Comparison of ENCODE assay signal across 18 cellular contexts in the genomic region with DNA sequence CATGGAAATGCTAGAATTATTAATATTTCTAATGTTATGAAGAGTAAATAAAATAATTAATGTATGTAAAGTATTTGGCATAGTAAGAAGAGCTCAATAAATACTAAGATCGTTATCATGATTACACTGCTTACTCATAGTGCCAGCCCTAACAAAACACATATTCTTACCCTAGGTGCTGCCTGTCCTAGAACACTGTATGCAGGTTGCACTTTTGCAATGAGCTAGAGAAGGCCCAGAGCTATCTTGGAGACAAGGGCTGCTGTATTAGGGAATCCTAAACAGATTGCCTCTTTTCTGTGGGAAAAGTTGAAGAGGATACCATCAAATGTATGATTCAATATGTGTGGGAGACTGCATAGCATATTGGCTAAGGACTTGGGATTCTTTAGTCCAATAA.
"Had no signal": no experiment of that assay in that cellular context is flagged by ENCODE, and none has a peak within 500 bp of the region (broad histone marks: within the 10 kb centered on the region; RNA-seq: fewer than 3 reads in every experiment).

No MANE protein-coding gene starts in this region.

- DNase-seq: gastrocnemius medialis; heart right ventricle; islet precursor cell; mucosa of descending colon; naive thymus-derived CD8-positive, alpha-beta T cell; posterior cingulate gyrus; sigmoid colon; stimulated activated CD4-positive, alpha-beta T cell treated with anti-CD3 and anti-CD28 coated beads, Interleukin-2, amount 100 ng/mL, for 24 hours; stimulated activated CD4-positive, alpha-beta T cell treated with anti-CD3 and anti-CD28 coated beads, Interleukin-4, amount 100 ng/mL, for 4 hours; stimulated activated naive B cell treated with anti-CD40 and anti-IgM and Interleukin-4, amounts not matched to agents 10 μg/mL and 1 μg/mL and 100 μg/mL, for 72 hours; stimulated activated naive CD8-positive, alpha-beta T cell treated with anti-CD3 and anti-CD28 coated beads, Interleukin-15, amount 100 ng/mL, for 72 hours; testis; upper lobe of right lung had no signal

- H3K36me3 ChIP-seq: gastrocnemius medialis, heart right ventricle, neutrophil, right atrium auricular region, sigmoid colon, tibial nerve, upper lobe of right lung, vagina had no signal

- H3K9me3 ChIP-seq: gastrocnemius medialis, heart right ventricle, mucosa of descending colon, neutrophil, right atrium auricular region, sigmoid colon, testis, tibial nerve, upper lobe of right lung, vagina had no signal

- H3K4me1 ChIP-seq: right atrium auricular region, sigmoid colon, testis, tibial nerve, upper lobe of right lung, vagina had no signal

- H3K4me3 ChIP-seq: gastrocnemius medialis, heart right ventricle, mucosa of descending colon, right atrium auricular region, sigmoid colon, skin epidermis, testis, tibial nerve, upper lobe of right lung, vagina had no signal

- H3K27ac ChIP-seq: gastrocnemius medialis, heart right ventricle, right atrium auricular region, sigmoid colon, testis, tibial nerve, upper lobe of right lung, vagina had no signal

- H3K27me3 ChIP-seq: gastrocnemius medialis, neutrophil, right atrium auricular region, sigmoid colon, testis, tibial nerve, upper lobe of right lung, vagina had no signal
